20 cellular contexts compared by ENCODE assay signal in genomic region chr3:11739712-11740111, GRCh38.
"Had no signal": no experiment of that assay in that cellular context is flagged by ENCODE, and none has a peak within 500 bp of the region (broad histone marks: within the 10 kb centered on the region; RNA-seq: fewer than 3 reads in every experiment).

No MANE protein-coding gene starts in this region.

- H3K9me3 ChIP-seq: heart right ventricle, right lobe of liver, upper lobe of right lung had no signal

- H3K27me3 ChIP-seq: heart right ventricle, right lobe of liver, upper lobe of right lung had no signal

- H3K4me1 ChIP-seq: heart right ventricle, right lobe of liver, upper lobe of right lung had no signal

- ATAC-seq: effector memory CD8-positive, alpha-beta T cell; esophagus mucosa; natural killer cell treated with Interleukin-12 subunit alpha and Interleukin-12 subunit beta and Interleukin-15 and Interleukin-18, amount 100 ng/mL, for 72 hours; right lobe of liver; T-cell; upper lobe of right lung had no signal

- H3K36me3 ChIP-seq: brain microvascular endothelial cell, heart right ventricle, right lobe of liver, upper lobe of right lung, WERI-Rb-1 had no signal

- DNase-seq: activated CD4-positive, CD25-positive, alpha-beta regulatory T cell treated with anti-CD3 and anti-CD28 coated beads, Interleukin-2, amount 50 U/mL, for 72 hours; activated gamma-delta T cell treated with Interleukin-2 at 50 U/mL for 16 hours; activated T-cell treated with anti-CD3 and anti-CD28 coated beads, Interleukin-2, amount 50 U/mL, for 1 hour; aorta; brain microvascular endothelial cell; central memory CD4-positive, alpha-beta T cell; effector memory CD8-positive, alpha-beta T cell; heart right ventricle; islet precursor cell; midbrain; right lobe of liver; stimulated activated CD4-positive, alpha-beta T cell treated with anti-CD3 and anti-CD28 coated beads, Interleukin-15, amount 100 ng/mL, for 24 hours; stimulated activated CD4-positive, alpha-beta T cell treated with anti-CD3 and anti-CD28 coated beads, Interleukin-2, amount 100 ng/mL, for 48 hours; stimulated activated naive CD4-positive, alpha-beta T cell; T-cell; upper lobe of right lung; WERI-Rb-1 had no signal

- H3K27ac ChIP-seq: brain microvascular endothelial cell, heart right ventricle, right lobe of liver, upper lobe of right lung, WERI-Rb-1 had no signal

- H3K4me3 ChIP-seq: heart right ventricle, right lobe of liver, smooth muscle cell, upper lobe of right lung had no signal
